21 cellular contexts compared by ENCODE assay signal in the genomic region with DNA sequence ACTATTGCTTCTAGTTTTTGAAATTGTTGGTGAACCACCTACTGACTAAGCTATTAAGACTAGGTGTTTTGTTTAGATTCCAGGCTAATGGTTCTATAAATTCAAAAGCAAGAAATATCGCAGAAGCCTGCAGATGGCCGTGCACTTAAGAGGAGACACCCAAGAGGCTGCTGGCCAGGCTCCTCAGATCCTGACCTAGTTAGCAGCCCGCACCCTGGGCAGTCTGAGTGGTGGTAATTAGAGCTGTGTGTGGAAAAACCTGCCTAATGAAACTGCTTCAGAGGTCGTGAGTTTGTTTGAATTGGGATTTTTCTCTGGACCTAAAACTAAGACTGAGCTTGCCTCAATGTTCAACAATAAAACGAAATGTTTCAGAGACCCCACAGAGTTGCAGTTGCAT.
"Had no signal": no experiment of that assay in that cellular context is flagged by ENCODE, and none has a peak within 500 bp of the region (broad histone marks: within the 10 kb centered on the region; RNA-seq: fewer than 3 reads in every experiment).

No MANE protein-coding gene starts in this region.

- H3K27ac ChIP-seq: adrenal gland, ascending aorta, brain microvascular endothelial cell, colonic mucosa, gastrocnemius medialis, prostate gland, tibial artery, WERI-Rb-1 had no signal

- H3K4me3 ChIP-seq: adrenal gland, ascending aorta, colonic mucosa, dorsolateral prefrontal cortex, gastrocnemius medialis, prostate gland, tibial artery had no signal

- H3K27me3 ChIP-seq: adrenal gland, ascending aorta, brain microvascular endothelial cell, colonic mucosa, dorsolateral prefrontal cortex, gastrocnemius medialis, tibial artery had no signal

- H3K4me1 ChIP-seq: adrenal gland, ascending aorta, colonic mucosa, gastrocnemius medialis, prostate gland, tibial artery had no signal

- ATAC-seq: activated T-helper 17 cell treated with anti-CD3 and anti-CD28 coated beads, Interleukin-2, amount 50 U/mL, for 72 hours; effector memory CD8-positive, alpha-beta T cell; esophagus mucosa; gastrocnemius medialis; left ventricle myocardium superior; natural killer cell treated with Interleukin-12 subunit alpha and Interleukin-12 subunit beta and Interleukin-15 and Interleukin-18, amount 100 ng/mL, for 72 hours; right cardiac atrium had no signal

- H3K36me3 ChIP-seq: adrenal gland, ascending aorta, brain microvascular endothelial cell, colonic mucosa, gastrocnemius medialis, prostate gland, tibial artery, WERI-Rb-1 had no signal

- DNase-seq: activated CD4-positive, alpha-beta T cell treated with anti-CD3 and anti-CD28 coated beads, Interleukin-2, amount 50 U/mL, for 1 hour; activated CD4-positive, CD25-positive, alpha-beta regulatory T cell treated with anti-CD3 and anti-CD28 coated beads, Interleukin-2, amount 50 U/mL, for 72 hours; activated naive CD4-positive, alpha-beta T cell; activated T-cell treated with anti-CD3 and anti-CD28 coated beads, Interleukin-2, amount 50 U/mL, for 24 hours; adrenal gland; brain microvascular endothelial cell; colonic mucosa; effector memory CD8-positive, alpha-beta T cell; gastrocnemius medialis; left ventricle myocardium superior; mammary epithelial cell; right cardiac atrium; stimulated activated CD4-positive, alpha-beta T cell treated with anti-CD3 and anti-CD28 coated beads, Interleukin-4, amount 100 ng/mL, for 24 hours; tibial artery; WERI-Rb-1 had no signal

- H3K9me3 ChIP-seq: adrenal gland, ascending aorta, colonic mucosa, gastrocnemius medialis, prostate gland, tibial artery had no signal
